ENCODE assay signal across 18 cellular contexts in genomic region chr18:62571648-62572047, GRCh38. TPM values are rescaled to one million over a fixed set of nuclear protein-coding genes. Genes with fewer than 3 reads are reported as not detected.
A peak's percentile ranks its signal among the peaks of the same experiment; 100 is the strongest.
DNase-seq lines count a peak whose midpoint lies in the region; ATAC-seq, FAIRE-seq and TF ChIP-seq lines count a peak whose summit lies in the region.
"Had no signal": no experiment of that assay in that cellular context is flagged by ENCODE, and none has a peak within 500 bp of the region (broad histone marks: within the 10 kb centered on the region; RNA-seq: fewer than 3 reads in every experiment).

No MANE protein-coding gene starts in this region.

- peak overlapping the region; percentile 43 for H3K27ac Mint-ChIP-seq in activated CD8-positive, alpha-beta T cell treated with anti-CD3 and anti-CD28 coated beads for 36 hours
- no peak overlapping the region for H3K27ac Mint-ChIP-seq in activated CD8-positive, alpha-beta T cell treated with anti-CD3 and anti-CD28 coated beads, Interleukin-2, amount 10 ng/mL, durations not matched to agents 7 days and 5 days
- H3K27ac Mint-ChIP-seq in activated T-helper 17 cell treated with anti-CD3 and anti-CD28 coated beads, Interleukin-2, amount 50 U/mL, for 72 hours = peak overlapping the region; percentile 80
- peak overlapping the region; percentile 32 to 40 for H3K27ac Mint-ChIP-seq in natural killer cell

- H3K36me3 Mint-ChIP-seq in activated CD8-positive, alpha-beta T cell treated with anti-CD3 and anti-CD28 coated beads for 36 hours (ENCODE audit: low read depth) = peaks cover 64% of the 10 kb centered on the region
- H3K36me3 Mint-ChIP-seq in activated CD8-positive, alpha-beta T cell treated with anti-CD3 and anti-CD28 coated beads, Interleukin-2, amount 10 ng/mL, durations not matched to agents 7 days and 5 days (ENCODE audit: low read depth) = peaks cover 87% of the 10 kb centered on the region
- peaks cover 99% of the 10 kb centered on the region for H3K36me3 Mint-ChIP-seq in activated T-helper 17 cell treated with anti-CD3 and anti-CD28 coated beads, Interleukin-2, amount 50 U/mL, for 72 hours (ENCODE audit: low read depth)
- peaks cover 45% of the 10 kb centered on the region for H3K36me3 Mint-ChIP-seq in natural killer cell

- CTCF ChIA-PET in activated CD8-positive, alpha-beta T cell treated with anti-CD3 and anti-CD28 coated beads for 36 hours (lab: Charles Lee) = interaction anchor here (0.8 to 3.2 kb wide), 3 partner anchors 11 to 14 kb away, joined by 3 to 13 read pairs (median 7); no protein-coding TSS in a partner anchor
- CTCF ChIA-PET in activated CD8-positive, alpha-beta T cell treated with anti-CD3 and anti-CD28 coated beads, Interleukin-2, amount 10 ng/mL, durations not matched to agents 7 days and 5 days (lab: Charles Lee) = interaction anchor here (1.0 to 3.6 kb wide), 2 partner anchors 13 to 145 kb away, joined by 5 to 31 read pairs; no protein-coding TSS in a partner anchor

- FAIRE-seq in GM12891 (lab: Jason Lieb, UNC) = peak; percentile 48

- no peaks in the 10 kb centered on the region for H3K27me3 Mint-ChIP-seq in activated CD8-positive, alpha-beta T cell treated with anti-CD3 and anti-CD28 coated beads for 36 hours
- no peaks in the 10 kb centered on the region for H3K27me3 Mint-ChIP-seq in activated CD8-positive, alpha-beta T cell treated with anti-CD3 and anti-CD28 coated beads, Interleukin-2, amount 10 ng/mL, durations not matched to agents 7 days and 5 days (ENCODE audit: low read depth)
- H3K27me3 Mint-ChIP-seq in activated T-helper 17 cell treated with anti-CD3 and anti-CD28 coated beads, Interleukin-2, amount 50 U/mL, for 72 hours = no peaks in the 10 kb centered on the region
- H3K27me3 Mint-ChIP-seq in natural killer cell (ENCODE audit: low read depth in 2 of 2) = no peaks in the 10 kb centered on the region

- no peaks in the 10 kb centered on the region for H3K9me3 Mint-ChIP-seq in activated CD8-positive, alpha-beta T cell treated with anti-CD3 and anti-CD28 coated beads for 36 hours
- H3K9me3 Mint-ChIP-seq in activated CD8-positive, alpha-beta T cell treated with anti-CD3 and anti-CD28 coated beads, Interleukin-2, amount 10 ng/mL, durations not matched to agents 7 days and 5 days (ENCODE audit: insufficient read depth) = no peaks in the 10 kb centered on the region
- no peaks in the 10 kb centered on the region for H3K9me3 Mint-ChIP-seq in activated T-helper 17 cell treated with anti-CD3 and anti-CD28 coated beads, Interleukin-2, amount 50 U/mL, for 72 hours
- no peaks in the 10 kb centered on the region for H3K9me3 Mint-ChIP-seq in natural killer cell

- no peak overlapping the region for H3K4me3 Mint-ChIP-seq in activated CD8-positive, alpha-beta T cell treated with anti-CD3 and anti-CD28 coated beads for 36 hours
- H3K4me3 Mint-ChIP-seq in activated CD8-positive, alpha-beta T cell treated with anti-CD3 and anti-CD28 coated beads, Interleukin-2, amount 10 ng/mL, durations not matched to agents 7 days and 5 days = no peak overlapping the region
- no peak overlapping the region for H3K4me3 Mint-ChIP-seq in activated T-helper 17 cell treated with anti-CD3 and anti-CD28 coated beads, Interleukin-2, amount 50 U/mL, for 72 hours
- H3K4me3 Mint-ChIP-seq in natural killer cell = no peak overlapping the region

- TF ChIP-seq POLR2A in GM12891 (IDR thresholded peaks at IDR 0.05; ENCODE audit: low read depth, low read length) = no peak

- peak; percentile 67 for ATAC-seq in activated CD8-positive, alpha-beta T cell treated with anti-CD3 and anti-CD28 coated beads for 36 hours
- no peak for ATAC-seq in activated CD8-positive, alpha-beta T cell treated with anti-CD3 and anti-CD28 coated beads, Interleukin-2, amount 10 ng/mL, durations not matched to agents 7 days and 5 days
- peak; percentile 80 for ATAC-seq in activated T-helper 17 cell treated with anti-CD3 and anti-CD28 coated beads, Interleukin-2, amount 50 U/mL, for 72 hours (replicated peaks)
- ATAC-seq in natural killer cell = peak; percentile 46 to 65 (median 60)
- ATAC-seq: PC-3 had no signal

- no peak for TF ChIP-seq CTCF in activated CD8-positive, alpha-beta T cell treated with anti-CD3 and anti-CD28 coated beads for 36 hours (IDR thresholded peaks at IDR 0.05)
- no peak for TF ChIP-seq CTCF in natural killer cell (IDR thresholded peaks at IDR 0.05)

- intact Hi-C loops in activated CD8-positive, alpha-beta T cell treated with anti-CD3 and anti-CD28 coated beads for 36 hours (cut with micrococcal nuclease) = loop anchor here (5.0 kb wide), 1 partner anchor 144 kb away; no protein-coding TSS in a partner anchor
- intact Hi-C loops in natural killer cell (cut with micrococcal nuclease) = no loop called here

- no peak for DNase-seq in activated CD8-positive, alpha-beta T cell treated with anti-CD3 and anti-CD28 coated beads for 36 hours
- DNase-seq in activated CD8-positive, alpha-beta T cell treated with anti-CD3 and anti-CD28 coated beads, Interleukin-2, amount 10 ng/mL, durations not matched to agents 7 days and 5 days = no peak
- DNase-seq in GM12891 (ENCODE audit: insufficient read length, low spot score) (no peak), natural killer cell (no peak), AML-193 (lab: John Stamatoyannopoulos, UW) (no peak), EL (no peak), T1000 (lab: John Stamatoyannopoulos, UW) (no peak)
- DNase-seq: COR-L47, H7, IMR-90, Karpas-422, NCI-H1105 treated with DMSO at 0.1 percent for 48 hours, NCI-H1694 treated with DMSO at 0.1 percent for 48 hours, NCI-H2107, NCI-H446, NCI-H69, PC-3 had no signal

- POLR2A ChIA-PET in activated CD8-positive, alpha-beta T cell treated with anti-CD3 and anti-CD28 coated beads for 36 hours (lab: Charles Lee) = no interaction called here
- POLR2A ChIA-PET in activated CD8-positive, alpha-beta T cell treated with anti-CD3 and anti-CD28 coated beads, Interleukin-2, amount 10 ng/mL, durations not matched to agents 7 days and 5 days (lab: Charles Lee) = interaction anchor here (0.6 kb wide), 1 partner anchor 10 kb away, joined by 3 read pairs; no protein-coding TSS in a partner anchor

- H3K4me1 Mint-ChIP-seq in activated CD8-positive, alpha-beta T cell treated with anti-CD3 and anti-CD28 coated beads for 36 hours (ENCODE audit: low read depth) = peaks cover 15% of the 10 kb centered on the region
- peaks cover 9% of the 10 kb centered on the region for H3K4me1 Mint-ChIP-seq in activated CD8-positive, alpha-beta T cell treated with anti-CD3 and anti-CD28 coated beads, Interleukin-2, amount 10 ng/mL, durations not matched to agents 7 days and 5 days (ENCODE audit: low read depth)
- peaks cover 13% of the 10 kb centered on the region for H3K4me1 Mint-ChIP-seq in activated T-helper 17 cell treated with anti-CD3 and anti-CD28 coated beads, Interleukin-2, amount 50 U/mL, for 72 hours
- peaks cover 22 to 23% of the 10 kb centered on the region in 2 donors for H3K4me1 Mint-ChIP-seq in natural killer cell

TF ChIP-seq in GM12891, 5 proteins besides CTCF, POLR2A, EP300 and RAD21:
- no peak for TF ChIP-seq SPI1 (IDR thresholded peaks at IDR 0.05; ENCODE audit: low read depth, low read length)
- no peak for TF ChIP-seq POU2F2 (IDR thresholded peaks at IDR 0.05; ENCODE audit: low read depth, low read length)
- no peak for TF ChIP-seq POLR2AphosphoS5 (IDR thresholded peaks at IDR 0.05; ENCODE audit: low read depth, low read length)
- no peak for TF ChIP-seq PAX5 (IDR thresholded peaks at IDR 0.05; ENCODE audit: insufficient read depth, low read length, severe bottlenecking)
- TF ChIP-seq TAF1 (IDR thresholded peaks at IDR 0.05; ENCODE audit: low read depth, low read length) = no peak
TF ChIP-seq in GM12891: peak in this region for 0.

RNA-seq across cellular contexts. Expression of gene ZCCHC2, which starts 48.8 kb away (rescaled TPM):
- 10 to 100 TPM; 31.7 to 33.4 TPM for total RNA-seq in activated CD8-positive, alpha-beta T cell treated with anti-CD3 and anti-CD28 coated beads for 36 hours
- total RNA-seq in activated CD8-positive, alpha-beta T cell treated with anti-CD3 and anti-CD28 coated beads, Interleukin-2, amount 10 ng/mL, durations not matched to agents 7 days and 5 days = 10 to 100 TPM; 45.5 to 46.4 TPM
- polyA plus RNA-seq in GM12891 (2012; ENCODE audit: low read depth, missing spikeins) = 7.7 TPM
- total RNA-seq in activated T-helper 17 cell treated with anti-CD3 and anti-CD28 coated beads, Interleukin-2, amount 50 U/mL, for 72 hours = 10 to 100 TPM; 45.4 to 50.4 TPM
- 10 to 100 TPM; 50.4 to 81.2 (median 59.6) TPM for total RNA-seq in natural killer cell
